ENCODE assay signal across 21 cellular contexts in the genomic region with DNA sequence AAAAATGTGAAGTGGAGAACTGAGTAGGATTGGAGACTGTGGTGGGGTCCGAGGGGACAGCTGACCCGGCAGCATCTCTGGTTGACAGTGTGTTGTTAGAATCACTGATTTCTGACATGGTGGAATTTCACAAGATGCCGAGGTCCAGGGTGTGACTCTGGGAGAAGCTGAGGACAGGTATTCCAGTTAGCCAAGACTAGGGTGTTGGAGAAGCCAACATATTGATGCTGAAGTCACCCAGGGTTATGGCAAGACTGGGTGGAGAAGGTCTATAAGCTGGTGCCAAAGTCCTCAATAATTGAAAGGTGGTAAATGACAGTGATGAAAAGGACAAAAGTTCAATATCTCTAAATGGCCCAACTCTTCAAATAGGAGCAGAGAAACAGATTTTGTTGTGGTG.
DNase-seq lines count a peak whose midpoint lies in the region; ATAC-seq and TF ChIP-seq lines count a peak whose summit lies in the region.
"Had no signal": no experiment of that assay in that cellular context is flagged by ENCODE, and none has a peak within 500 bp of the region (broad histone marks: within the 10 kb centered on the region; RNA-seq: fewer than 3 reads in every experiment).

No MANE protein-coding gene starts in this region.

- TF ChIP-seq POLR2A in testis (IDR thresholded peaks at IDR 0.05) = no peak

- H3K4me3 ChIP-seq in mucosa of rectum (ENCODE audit: low read length in 2 of 2) = no peak overlapping the region
- H3K4me3 ChIP-seq in testis = no peak overlapping the region
- H3K4me3 ChIP-seq: A549; BLaER1 treated with 17β-estradiol and CSF1 and Interleukin-3, amounts not matched to agents 10 nM and 100 nM; GM12878; GM23248 had no signal

- peak; percentile 65 for ATAC-seq in left colon
- no peak for ATAC-seq in HG02763 (IDR thresholded peaks at IDR 0.05; ENCODE audit: unreplicated experiment)
- no peak for ATAC-seq in HG02571 (IDR thresholded peaks at IDR 0.05; ENCODE audit: unreplicated experiment)
- ATAC-seq: A549, GM12878 had no signal

- DNase-seq in left colon (no peak), testis (no peak)
- DNase-seq in stimulated activated CD8-positive, alpha-beta memory T cell treated with anti-CD3 and anti-CD28 coated beads, Interleukin-4, amount 100 ng/mL, for 48 hours = no peak
- DNase-seq: 8988T; ACHN; AML-193; CD4-positive, alpha-beta T cell; CD8-positive, alpha-beta memory T cell; DMS 273 treated with DMSO at 0.1 percent for 48 hours; EL; GDM1; GM23248; H7; HCEC 1CT had no signal

- H3K9ac ChIP-seq in mucosa of rectum (ENCODE audit: low read depth in 1 of 2, low read length in 2 of 2) = no peak overlapping the region
- H3K9ac ChIP-seq: BLaER1 treated with 17β-estradiol and CSF1 and Interleukin-3, amounts not matched to agents 10 nM and 100 nM; GM23248 had no signal

- intact Hi-C loops in left colon (cut with DNase I, micrococcal nuclease) (no loop called here), testis (cut with DNase I; ENCODE audit: low total_unique reads) (no loop called here)

- TF ChIP-seq CTCF in testis (IDR thresholded peaks at IDR 0.05) = no peak

- no peaks in the 10 kb centered on the region for H3K9me3 ChIP-seq in mucosa of rectum (ENCODE audit: control insufficient read depth in 2 of 2, low read length in 2 of 2)
- H3K9me3 ChIP-seq in testis = no peaks in the 10 kb centered on the region
- H3K9me3 ChIP-seq: A549; BE2C; BLaER1 treated with 17β-estradiol and CSF1 and Interleukin-3, amounts not matched to agents 10 nM and 100 nM had no signal

- H3K36me3 ChIP-seq in mucosa of rectum (ENCODE audit: control insufficient read depth in 2 of 2, insufficient read depth in 2 of 2, low read length in 2 of 2) (no peaks in the 10 kb centered on the region), testis (ENCODE audit: low read depth, missing control alignments) (no peaks in the 10 kb centered on the region)
- H3K36me3 ChIP-seq: BE2C; BLaER1 treated with 17β-estradiol and CSF1 and Interleukin-3, amounts not matched to agents 10 nM and 100 nM had no signal

- H3K4me1 ChIP-seq in mucosa of rectum (ENCODE audit: control insufficient read depth in 2 of 2, insufficient read depth in 2 of 2, low read length in 2 of 2) (peaks cover 4 to 23% of the 10 kb centered on the region in 2 donors), testis (peaks cover 33% of the 10 kb centered on the region)
- H3K4me1 ChIP-seq: BE2C had no signal

- H3K27ac ChIP-seq in mucosa of rectum (ENCODE audit: low read depth in 2 of 2, low read length in 2 of 2) (peak overlapping the region; percentile 10 to 69), testis (peak overlapping the region; percentile 12 to 79)
- H3K27ac ChIP-seq: BLaER1 treated with 17β-estradiol and CSF1 and Interleukin-3, amounts not matched to agents 10 nM and 100 nM; GM23248 had no signal

- H3K27me3 ChIP-seq in mucosa of rectum (ENCODE audit: control insufficient read depth in 2 of 2, insufficient read depth in 2 of 2, low read length in 2 of 2) (no peaks in the 10 kb centered on the region), testis (no peaks in the 10 kb centered on the region)
- H3K27me3 ChIP-seq: BE2C; BLaER1 treated with 17β-estradiol and CSF1 and Interleukin-3, amounts not matched to agents 10 nM and 100 nM had no signal

- WGBS in testis, 2 donors = 95% methylated on average over 3 of the region's 3 CpGs
